In genomic region chr6:151260191-151260590, GRCh38 we compare ENCODE assay signal across 1 cellular context.
TF ChIP-seq lines count a peak whose summit lies in the region.

No MANE protein-coding gene starts in this region.

TF ChIP-seq in SK-N-SH treated with all-trans-retinoic acid at 6 μM for 48 hours, 23 proteins besides CTCF, POLR2A, EP300 and RAD21 (continued from another document):
- TF ChIP-seq TSHZ2 (CRISPR knock-in tag; IDR thresholded peaks at IDR 0.05) = no peak
TF ChIP-seq in SK-N-SH treated with all-trans-retinoic acid at 6 μM for 48 hours: peak in this region for 0.
